Comparison of ENCODE assay signal across 8 cellular contexts in genomic region chr13:44141213-44141724, GRCh38.
DNase-seq lines count a peak whose midpoint lies in the region; ATAC-seq, FAIRE-seq and TF ChIP-seq lines count a peak whose summit lies in the region.

No MANE protein-coding gene starts in this region.

- WGBS in esophagus, 2 donors = 27 to 29% methylated on average over 11 of the region's 11 CpGs
- 17 to 20% methylated on average over 11 of the region's 11 CpGs for WGBS in pancreas, 2 donors

- DNase-seq in NCI-H345 (lab: John Stamatoyannopoulos, UW) = peak; percentile 2
- DNase-seq in NCI-H345 treated with DMSO at 0.1 percent for 48 hours (lab: John Stamatoyannopoulos, UW; ENCODE audit: unreplicated experiment) = no peak
- peak in 3 of 6 donors; percentile 15 to 29 (median 17) for DNase-seq in pancreas
- no peak for DNase-seq in dedifferentiated amniotic fluid mesenchymal stem cell (ENCODE audit: extremely low spot score)
- no peak for DNase-seq in NCI-H2227 (lab: John Stamatoyannopoulos, UW; ENCODE audit: unreplicated experiment)

- ATAC-seq in SK-N-SH treated with all-trans-retinoic acid at 6 μM for 48 hours = no peak
- ATAC-seq in pancreas = peak in 3 of 4 donors; percentile 1 to 4 (median 2)
- ATAC-seq in GM18861 (IDR thresholded peaks at IDR 0.05; ENCODE audit: unreplicated experiment) = no peak

- peaks cover 0 to 2% of the 10 kb centered on the region in 2 donors for H3K4me1 ChIP-seq in esophagus (ENCODE audit: control insufficient read depth in 2 of 2, insufficient read depth in 2 of 2, low read length in 1 of 2)
- H3K4me1 ChIP-seq in pancreas = peaks cover 4 to 6% (median 5%) of the 10 kb centered on the region in 3 donors

- intact Hi-C loops in pancreas (cut with DNase I) = no loop called here

- H3K27me3 ChIP-seq in esophagus (ENCODE audit: control insufficient read depth in 1 of 2, insufficient read depth in 2 of 2, low read length in 2 of 2) (no peaks in the 10 kb centered on the region), pancreas (no peaks in the 10 kb centered on the region)

- H3K9me3 ChIP-seq in esophagus (ENCODE audit: control insufficient read depth in 2 of 2, insufficient read depth in 1 of 2, low read depth in 1 of 2, low read length in 1 of 2) = no peaks in the 10 kb centered on the region
- H3K9me3 ChIP-seq in pancreas = no peaks in the 10 kb centered on the region

- H3K36me3 ChIP-seq in esophagus (ENCODE audit: control insufficient read depth in 2 of 2, insufficient read depth in 2 of 2, low read length in 1 of 2) (no peaks in the 10 kb centered on the region), pancreas (no peaks in the 10 kb centered on the region)

- FAIRE-seq in pancreas (lab: Jason Lieb, UNC) = no peak

- H3K27ac ChIP-seq in esophagus (ENCODE audit: low read depth in 2 of 2, low read length in 1 of 2) (peak overlapping the region; percentile 91 to 94), pancreas (peak overlapping the region; percentile 89 to 99 (median 96))

- H3K4me3 ChIP-seq in esophagus (ENCODE audit: low read depth in 1 of 2, low read length in 2 of 2) = peak overlapping the region; percentile 54 to 71
- H3K4me3 ChIP-seq in pancreas = peak overlapping the region; percentile 17 to 55 (median 36)

- TF ChIP-seq CTCF in pancreas (IDR thresholded peaks at IDR 0.05) = no peak

TF ChIP-seq in SK-N-SH treated with all-trans-retinoic acid at 6 μM for 48 hours, 23 proteins besides CTCF, POLR2A, EP300 and RAD21:
- 0 out of 2 replicates have a peak, but pooled peaks have one; percentile 55 for TF ChIP-seq CREB5 (CRISPR knock-in tag; IDR thresholded peaks at IDR 0.05; ENCODE audit: low read depth)
- no peak; the same call in 1 of the 2 replicates for TF ChIP-seq TSHZ2 (CRISPR knock-in tag; IDR thresholded peaks at IDR 0.05)
- TF ChIP-seq BACH2 (CRISPR knock-in tag; IDR thresholded peaks at IDR 0.05; ENCODE audit: borderline replicate concordance) = no peak
- TF ChIP-seq RARB (CRISPR knock-in tag; IDR thresholded peaks at IDR 0.05) = no peak

Comparison
In these comparisons a context has a peak if more than half of its experiments do, and no peak if none do; other contexts are left out.
1. ATAC-seq: peak in pancreas (3 of 4); none in SK-N-SH treated with all-trans-retinoic acid at 6 μM for 48 hours (single experiment) and GM18861 (single experiment).